ENCODE assay signal across 8 cellular contexts in genomic region chr1:2230781-2231666, GRCh38. TPM values are rescaled to one million over a fixed set of nuclear protein-coding genes. Genes with fewer than 3 reads are reported as not detected.
DNase-seq lines count a peak whose midpoint lies in the region; ATAC-seq, FAIRE-seq and TF ChIP-seq lines count a peak whose summit lies in the region.

No MANE protein-coding gene starts in this region.

- in situ Hi-C loops in Panc1 (cut with HindIII; ENCODE audit: low pct_unique_long_range_greater_than_20kb, low sequenced_read_pairs): no loop called here

- no peaks in the 10 kb centered on the region for H3K9me3 ChIP-seq in BLaER1
- no peaks in the 10 kb centered on the region for H3K9me3 ChIP-seq in Panc1 (ENCODE audit: control insufficient read depth, insufficient read depth, low read depth, low read length)
- no peaks in the 10 kb centered on the region for H3K9me3 ChIP-seq in iPS-18a (ENCODE audit: control insufficient read depth, low read depth, low read length)
- H3K9me3 ChIP-seq in small intestine (ENCODE audit: control insufficient read depth, low read depth): no peaks in the 10 kb centered on the region

- CTCF ChIA-PET in Panc1 (lab: Charles Lee): interaction anchor here (1.4 kb wide), 1 partner anchor 36 kb away, joined by 4 read pairs; the partner anchor contains the start of gene FAAP20

- H3K4me3 ChIP-seq in BLaER1 (peak overlapping the region; percentile 73; the same call in 1 of the 2 replicates), Panc1 (ENCODE audit: low read depth in 2 of 2, low read length in 2 of 2) (peak overlapping the region; percentile 56 to 68), iPS-18a (ENCODE audit: low read length) (peak overlapping the region; percentile 76), small intestine (ENCODE audit: low read depth in 1 of 2, low read length in 2 of 2) (peak overlapping the region; percentile 32 to 84)

- H3K27me3 ChIP-seq in BLaER1: peaks cover 30% of the 10 kb centered on the region
- no peaks in the 10 kb centered on the region for H3K27me3 ChIP-seq in Panc1 (ENCODE audit: control insufficient read depth, insufficient read depth, low read length)
- no peaks in the 10 kb centered on the region for H3K27me3 ChIP-seq in iPS-18a (ENCODE audit: control insufficient read depth, insufficient read depth, low read length)
- H3K27me3 ChIP-seq in small intestine (ENCODE audit: control insufficient read depth in 2 of 2, insufficient read depth in 2 of 2, low read length in 2 of 2): no peaks in the 10 kb centered on the region

- H3K4me1 ChIP-seq in BLaER1 (peaks cover 88% of the 10 kb centered on the region), Panc1 (ENCODE audit: control insufficient read depth, insufficient read depth, low read length) (peaks cover 38% of the 10 kb centered on the region), iPS-18a (ENCODE audit: control insufficient read depth, low read depth, low read length) (peaks cover 10% of the 10 kb centered on the region), small intestine (ENCODE audit: control insufficient read depth in 2 of 2, insufficient read depth in 1 of 2, low read depth in 1 of 2, low read length in 1 of 2) (peaks cover 3 to 23% of the 10 kb centered on the region in 2 donors)

- WGBS in small intestine, 3 donors: 7 to 11% (median 11%) methylated on average over 34 to 35 of the region's 35 CpGs

- peak overlapping the region; percentile 100 for H3K4me2 ChIP-seq in BLaER1

- FAIRE-seq in small intestine (lab: Jason Lieb, UNC): no peak

- H3K27ac ChIP-seq in BLaER1 (no peak overlapping the region), Panc1 (ENCODE audit: low read length) (peak overlapping the region; percentile 85), iPS-18a (ENCODE audit: low read length) (no peak overlapping the region), small intestine (ENCODE audit: low read depth in 1 of 2, low read length in 1 of 2) (peak overlapping the region; percentile 82 to 84)

- POLR2A ChIA-PET in Panc1 (lab: Charles Lee): no interaction called here

- H4K20me1 ChIP-seq in BLaER1: peaks cover 75% of the 10 kb centered on the region

- BruUV-seq in Panc1 (replicated peaks; lab: Mats Ljungman, UMichigan): no TSS peak

- ATAC-seq in Panc1 (peak; percentile 4), omental fat pad (ENCODE audit: low FRiP score) (no peak), HG02840 (IDR thresholded peaks at IDR 0.05; ENCODE audit: low FRiP score, unreplicated experiment) (no peak), HG02884 (IDR thresholded peaks at IDR 0.05; ENCODE audit: unreplicated experiment) (no peak)

- intact Hi-C loops in Panc1 (cut with micrococcal nuclease; ENCODE audit: unreplicated experiment): loop anchor here (5.0 kb wide), 1 partner anchor 81 kb away; no protein-coding TSS in a partner anchor

- DNase-seq in Panc1 (ENCODE audit: low read depth, low spot score) (no peak), anterior cingulate cortex (lab: John Stamatoyannopoulos, UW) (peak in 49 of 58 donors; percentile 25 to 78 (median 60)), small intestine (peak; percentile 47), omental fat pad (ENCODE audit: low spot score) (no peak)

- no peaks in the 10 kb centered on the region for H3K36me3 ChIP-seq in BLaER1
- peaks cover 2% of the 10 kb centered on the region; the same call in 1 of the 2 replicates for H3K36me3 ChIP-seq in Panc1 (ENCODE audit: control insufficient read depth, insufficient read depth, low read length)
- no peaks in the 10 kb centered on the region for H3K36me3 ChIP-seq in iPS-18a (ENCODE audit: control insufficient read depth, low read depth, low read length)
- H3K36me3 ChIP-seq in small intestine (ENCODE audit: control insufficient read depth in 2 of 2, insufficient read depth in 2 of 2, low read length in 2 of 2): no peaks in the 10 kb centered on the region

- TF ChIP-seq CTCF in Panc1 (IDR thresholded peaks at IDR 0.05) (no peak), omental fat pad (IDR thresholded peaks at IDR 0.05) (no peak)

- H3K9ac ChIP-seq in BLaER1 (peak overlapping the region; percentile 77; the same call in 1 of the 2 replicates), iPS-18a (ENCODE audit: low read length) (peak overlapping the region; percentile 43)

RNA-seq across cellular contexts. Expression of gene SKI, which starts 2.9 kb away (rescaled TPM):
- total RNA-seq in Panc1 (2021; ENCODE audit: unreplicated experiment) (63.2 TPM), omental fat pad (10 to 100 TPM; 35.3 to 54.0 (median 47.3) TPM)
- 35.0 TPM for polyA plus RNA-seq in Panc1 (2012; ENCODE audit: insufficient read length)
- polyA plus RNA-seq in small intestine: 10 to 100 TPM in 1 of 3 donors, 1 to 10 TPM in 2; 4.2 to 17.8 (median 5.4) TPM

RNA-seq across cellular contexts. Expression of gene FAAP20, which starts 36.5 kb away (rescaled TPM):
- total RNA-seq in Panc1 (2021; ENCODE audit: unreplicated experiment) (177 TPM), omental fat pad (10 to 100 TPM; 14.2 to 24.9 (median 21.8) TPM)
- polyA plus RNA-seq in Panc1 (2012; ENCODE audit: insufficient read length): 197 TPM
- 10 to 100 TPM; 20.6 to 51.4 (median 39.4) TPM for polyA plus RNA-seq in small intestine

Comparison
In these comparisons a context has a peak if more than half of its experiments do, and no peak if none do; other contexts are left out.
1. H3K27ac ChIP-seq: peak in Panc1 (single experiment) and small intestine (2 of 2); none in BLaER1 (single experiment) and iPS-18a (single experiment).
2. DNase-seq: peak in anterior cingulate cortex (49 of 58) and small intestine (single experiment); none in Panc1 (single experiment) and omental fat pad (single experiment).
3. Peak in every context shown above with its lines, with median percentiles within 50 percentile points of each other: H3K4me3 ChIP-seq.